In the genomic region with DNA sequence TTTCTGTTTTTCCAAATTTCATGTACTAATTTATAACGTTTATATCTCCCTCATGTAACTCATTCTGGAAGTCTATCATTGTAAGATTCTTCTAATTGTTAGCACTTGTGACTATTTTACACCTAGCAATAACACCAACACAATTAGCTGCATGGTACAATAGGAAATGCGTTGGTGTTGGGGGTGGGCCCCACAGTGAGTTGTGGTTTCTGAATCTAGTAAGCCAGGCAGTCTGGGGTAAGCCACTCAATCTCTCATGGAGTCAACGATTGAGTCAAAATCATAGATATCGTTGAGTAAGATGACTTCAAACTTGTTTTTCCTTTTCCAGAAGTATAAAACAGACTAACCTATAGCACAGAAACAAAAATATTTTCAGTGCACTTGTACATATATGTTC, we compare ENCODE assay signal across 28 cellular contexts.
"Had no signal": no experiment of that assay in that cellular context is flagged by ENCODE, and none has a peak within 500 bp of the region (broad histone marks: within the 10 kb centered on the region; RNA-seq: fewer than 3 reads in every experiment).

No MANE protein-coding gene starts in this region.

- H3K27me3 Mint-ChIP-seq: stimulated activated memory B cell treated with anti-CD40 and anti-IgM and Interleukin-4, amounts not matched to agents 10 μg/mL and 1 μg/mL and 100 μg/mL, for 72 hours; stimulated activated naive B cell treated with anti-CD40 and anti-IgM and Interleukin-4, amounts not matched to agents 10 μg/mL and 1 μg/mL and 100 μg/mL, for 72 hours; stimulated activated naive CD8-positive, alpha-beta T cell treated with anti-CD3 and anti-CD28 coated beads, Interleukin-15, amount 100 ng/mL, for 72 hours; stimulated activated naive CD8-positive, alpha-beta T cell treated with anti-CD3 and anti-CD28 coated beads, Interleukin-15, Interleukin-2, amounts not matched to agents 100 ng/mL and 50 ng/mL, for 24 hours had no signal

- H3K9me3 ChIP-seq: stomach, suprapubic skin, testis, thoracic aorta, thyroid gland, tibial artery, tibial nerve, transverse colon, upper lobe of left lung, upper lobe of right lung, uterus, vagina had no signal

- H3K4me3 Mint-ChIP-seq: stimulated activated effector memory CD8-positive, alpha-beta T cell treated with anti-CD3 and anti-CD28 coated beads, Interleukin-12 subunit alpha, Interleukin-12 subunit beta, amount 100 ng/mL, for 72 hours; stimulated activated memory B cell treated with anti-CD40 and anti-IgM and Interleukin-4, amounts not matched to agents 10 μg/mL and 1 μg/mL and 100 μg/mL, for 72 hours; stimulated activated naive B cell treated with anti-CD40 and anti-IgM and Interleukin-4, amounts not matched to agents 10 μg/mL and 1 μg/mL and 100 μg/mL, for 72 hours; stimulated activated naive CD8-positive, alpha-beta T cell treated with anti-CD3 and anti-CD28 coated beads, Interleukin-15, amount 100 ng/mL, for 72 hours; stimulated activated naive CD8-positive, alpha-beta T cell treated with anti-CD3 and anti-CD28 coated beads, Interleukin-15, Interleukin-2, amounts not matched to agents 100 ng/mL and 50 ng/mL, for 24 hours; type B pancreatic cell had no signal

- H3K36me3 ChIP-seq: stomach, suprapubic skin, thoracic aorta, thyroid gland, tibial artery, tibial nerve, transverse colon, upper lobe of left lung, upper lobe of right lung, uterus, vagina had no signal

- H3K27ac Mint-ChIP-seq: stimulated activated effector memory CD8-positive, alpha-beta T cell treated with anti-CD3 and anti-CD28 coated beads, Interleukin-12 subunit alpha, Interleukin-12 subunit beta, amount 100 ng/mL, for 72 hours; stimulated activated memory B cell treated with anti-CD40 and anti-IgM and Interleukin-4, amounts not matched to agents 10 μg/mL and 1 μg/mL and 100 μg/mL, for 72 hours; stimulated activated naive B cell treated with anti-CD40 and anti-IgM and Interleukin-4, amounts not matched to agents 10 μg/mL and 1 μg/mL and 100 μg/mL, for 72 hours; stimulated activated naive CD8-positive, alpha-beta T cell treated with anti-CD3 and anti-CD28 coated beads, Interleukin-15, amount 100 ng/mL, for 72 hours; stimulated activated naive CD8-positive, alpha-beta T cell treated with anti-CD3 and anti-CD28 coated beads, Interleukin-15, Interleukin-2, amounts not matched to agents 100 ng/mL and 50 ng/mL, for 24 hours; type B pancreatic cell had no signal

- H3K4me1 Mint-ChIP-seq: stimulated activated effector memory CD8-positive, alpha-beta T cell treated with anti-CD3 and anti-CD28 coated beads, Interleukin-12 subunit alpha, Interleukin-12 subunit beta, amount 100 ng/mL, for 72 hours; stimulated activated memory B cell treated with anti-CD40 and anti-IgM and Interleukin-4, amounts not matched to agents 10 μg/mL and 1 μg/mL and 100 μg/mL, for 72 hours; stimulated activated naive B cell treated with anti-CD40 and anti-IgM and Interleukin-4, amounts not matched to agents 10 μg/mL and 1 μg/mL and 100 μg/mL, for 72 hours; stimulated activated naive CD8-positive, alpha-beta T cell treated with anti-CD3 and anti-CD28 coated beads, Interleukin-15, amount 100 ng/mL, for 72 hours had no signal

- H3K27ac ChIP-seq: stomach, suprapubic skin, testis, thoracic aorta, thyroid gland, tibial artery, tibial nerve, transverse colon, upper lobe of left lung, upper lobe of right lung, uterus, vagina had no signal

- H3K27me3 ChIP-seq: suprapubic skin, testis, thyroid gland, tibial artery, tibial nerve, transverse colon, upper lobe of left lung, upper lobe of right lung, uterus, vagina had no signal

- H3K4me1 ChIP-seq: stomach, suprapubic skin, testis, thyroid gland, tibial artery, tibial nerve, transverse colon, upper lobe of left lung, upper lobe of right lung, uterus, vagina had no signal

- ATAC-seq: stimulated activated effector memory CD8-positive, alpha-beta T cell treated with anti-CD3 and anti-CD28 coated beads, Interleukin-12 subunit alpha, Interleukin-12 subunit beta, amount 100 ng/mL, for 72 hours; stimulated activated memory B cell treated with anti-CD40 and anti-IgM and Interleukin-4, amounts not matched to agents 10 μg/mL and 1 μg/mL and 100 μg/mL, for 72 hours; stimulated activated naive B cell treated with anti-CD40 and anti-IgM and Interleukin-4, amounts not matched to agents 10 μg/mL and 1 μg/mL and 100 μg/mL, for 72 hours; stimulated activated naive CD8-positive, alpha-beta T cell treated with anti-CD3 and anti-CD28 coated beads, Interleukin-15, amount 100 ng/mL, for 72 hours; stimulated activated naive CD8-positive, alpha-beta T cell treated with anti-CD3 and anti-CD28 coated beads, Interleukin-15, Interleukin-2, amounts not matched to agents 100 U/mL and 50 U/mL, for 24 hours; upper lobe of right lung had no signal

- H3K9me3 Mint-ChIP-seq: type B pancreatic cell had no signal

- H3K36me3 Mint-ChIP-seq: stimulated activated effector memory CD8-positive, alpha-beta T cell treated with anti-CD3 and anti-CD28 coated beads, Interleukin-12 subunit alpha, Interleukin-12 subunit beta, amount 100 ng/mL, for 72 hours; stimulated activated memory B cell treated with anti-CD40 and anti-IgM and Interleukin-4, amounts not matched to agents 10 μg/mL and 1 μg/mL and 100 μg/mL, for 72 hours; stimulated activated naive B cell treated with anti-CD40 and anti-IgM and Interleukin-4, amounts not matched to agents 10 μg/mL and 1 μg/mL and 100 μg/mL, for 72 hours had no signal

- DNase-seq: stimulated activated CD4-positive, alpha-beta T cell treated with anti-CD3 and anti-CD28 coated beads, Interleukin-2, amount 100 ng/mL, for 48 hours; stimulated activated CD4-positive, alpha-beta T cell treated with anti-CD3 and anti-CD28 coated beads, Interleukin-4, amount 100 ng/mL, for 1 hour; stimulated activated CD4-positive, alpha-beta T cell treated with anti-CD3 and anti-CD28 coated beads, Interleukin-4, amount 100 ng/mL, for 24 hours; stimulated activated CD4-positive, alpha-beta T cell treated with anti-CD3 and anti-CD28 coated beads, Interleukin-4, amount 100 ng/mL, for 4 hours; stimulated activated CD8-positive, alpha-beta memory T cell treated with anti-CD3 and anti-CD28 coated beads, Interleukin-4, amount 100 ng/mL, for 48 hours; stimulated activated naive B cell treated with anti-CD40 and anti-IgM and Interleukin-4, amounts not matched to agents 10 μg/mL and 1 μg/mL and 100 μg/mL, for 72 hours; stimulated activated naive CD4-positive, alpha-beta T cell; stimulated activated naive CD4-positive, alpha-beta T cell treated with Interleukin-2 at 50 U/mL for 16 hours; stimulated activated naive CD8-positive, alpha-beta T cell treated with anti-CD3 and anti-CD28 coated beads, Interleukin-15, amount 100 ng/mL, for 72 hours; stimulated activated naive CD8-positive, alpha-beta T cell treated with anti-CD3 and anti-CD28 coated beads, Interleukin-15, Interleukin-2, amounts not matched to agents 100 U/mL and 50 U/mL, for 24 hours; stomach; substantia nigra; testis; thyroid gland; tibial artery; transverse colon; trophoblast cell; upper lobe of left lung; upper lobe of right lung; uterus had no signal

- H3K4me3 ChIP-seq: stomach, suprapubic skin, testis, thoracic aorta, thyroid gland, tibial artery, tibial nerve, transverse colon, upper lobe of left lung, upper lobe of right lung, uterus, vagina had no signal
